ENCODE assay signal across 8 cellular contexts in genomic region chr20:3204124-3204794, GRCh38. TPM values are rescaled to one million over a fixed set of nuclear protein-coding genes. Genes with fewer than 3 reads are reported as not detected.
DNase-seq lines count a peak whose midpoint lies in the region; ATAC-seq, FAIRE-seq and TF ChIP-seq lines count a peak whose summit lies in the region.

Gene DDRGK1 (minus strand): TSS chr20:3204682. CDS start chr20:3204627, 55 bp downstream.

- no peaks in the 10 kb centered on the region for H3K27me3 ChIP-seq in small intestine (ENCODE audit: control insufficient read depth in 2 of 2, insufficient read depth in 2 of 2, low read length in 2 of 2)

- DNase-seq in NCI-H2171 treated with DMSO at 0.1 percent for 48 hours (lab: John Stamatoyannopoulos, UW) = peak; percentile 97
- DNase-seq in T47D (ENCODE audit: low read depth in 1 of 2, low spot score in 1 of 2) = peak; percentile 84 to 87
- peak; percentile 94 for DNase-seq in iPS-NIHi11 (ENCODE audit: low spot score)
- DNase-seq in small intestine = peak; percentile 86

- H3K9me3 ChIP-seq in small intestine (ENCODE audit: control insufficient read depth, low read depth) = no peaks in the 10 kb centered on the region

- H3K4me3 ChIP-seq in small intestine (ENCODE audit: low read depth in 1 of 2, low read length in 2 of 2) = peak within 1 kb of the TSS; percentile 73 to 80

- WGBS in small intestine, 3 donors = 0% methylated on average over 32 to 48 of the region's 48 CpGs

- ATAC-seq in GM18520 (IDR thresholded peaks at IDR 0.05; ENCODE audit: unreplicated experiment) (peak; percentile 72), HG03060 (IDR thresholded peaks at IDR 0.05; ENCODE audit: low read depth, unreplicated experiment) (peak; percentile 58)

- peaks cover 0 to 3% of the 10 kb centered on the region in 2 donors for H3K4me1 ChIP-seq in small intestine (ENCODE audit: control insufficient read depth in 2 of 2, insufficient read depth in 1 of 2, low read depth in 1 of 2, low read length in 1 of 2)

- in situ Hi-C loops in T47D (cut with HindIII; ENCODE audit: low pct_unique_long_range_greater_than_20kb, low sequenced_read_pairs) = no loop called here

- peak within 1 kb of the TSS; percentile 87 for H3K27ac ChIP-seq in 22Rv1
- peak within 1 kb of the TSS; percentile 95 for H3K27ac ChIP-seq in VCaP
- H3K27ac ChIP-seq in small intestine (ENCODE audit: low read depth in 1 of 2, low read length in 1 of 2) = peak within 1 kb of the TSS; percentile 78 to 86

- no peak for FAIRE-seq in small intestine (lab: Jason Lieb, UNC)

- H3K36me3 ChIP-seq in small intestine (ENCODE audit: control insufficient read depth in 2 of 2, insufficient read depth in 2 of 2, low read length in 2 of 2) = peaks cover 0 to 10% of the 10 kb centered on the region in 2 donors

- TF ChIP-seq CTCF in 22Rv1 (IDR thresholded peaks at IDR 0.05) (no peak), VCaP (conservative IDR thresholded peaks at IDR 0.05) (no peak)

RNA-seq across cellular contexts. Expression of gene DDRGK1, which starts in this region (rescaled TPM):
- polyA plus RNA-seq in small intestine = 10 to 100 TPM; 37.1 to 96.9 (median 55.1) TPM

Comparison
In these comparisons a context has a peak if more than half of its experiments do, and no peak if none do; other contexts are left out.
1. Peak in every context shown above with its lines: DNase-seq, ATAC-seq, H3K4me3 ChIP-seq and H3K27ac ChIP-seq.